ENCODE assay signal across 8 cellular contexts in genomic region chr12:53452159-53453077, GRCh38. TPM values are rescaled to one million over a fixed set of nuclear protein-coding genes. Genes with fewer than 3 reads are reported as not detected.
A peak's percentile ranks its signal among the peaks of the same experiment; 100 is the strongest.
DNase-seq lines count a peak whose midpoint lies in the region; ATAC-seq, FAIRE-seq and TF ChIP-seq lines count a peak whose summit lies in the region.

No MANE protein-coding gene starts in this region.

- H3K9me2 ChIP-seq in Loucy (replicated peaks; ENCODE audit: low read depth, low read length) = no peaks in the 10 kb centered on the region
- H3K9me2 ChIP-seq in SU-DHL-6 (replicated peaks; ENCODE audit: insufficient read depth, low read length) = no peaks in the 10 kb centered on the region

- ATAC-seq in activated naive CD8-positive, alpha-beta T cell treated with anti-CD3 and anti-CD28 coated beads, Interleukin-2, amount 10 ng/mL, durations not matched to agents 7 days and 5 days (ENCODE audit: low read depth) = peak; percentile 12
- ATAC-seq in Right ventricle myocardium inferior = peak; percentile 81

- H3K9ac ChIP-seq in Loucy (ENCODE audit: low read depth, low read length, poor library complexity, severe bottlenecking) (peak overlapping the region; percentile 98), SU-DHL-6 (ENCODE audit: low read length) (peak overlapping the region; percentile 99)

- DNase-seq in GM18507 (ENCODE audit: extremely low spot score, insufficient read length, low read depth) (peak; percentile 55), Right ventricle myocardium inferior (ENCODE audit: missing footprints) (peak; percentile 94), osteocyte (ENCODE audit: extremely low spot score, unreplicated experiment) (peak; percentile 95), testis (peak; percentile 90)
- DNase-seq in activated naive CD8-positive, alpha-beta T cell treated with anti-CD3 and anti-CD28 coated beads, Interleukin-2, amount 10 ng/mL, durations not matched to agents 7 days and 5 days = peak; percentile 86

- no peaks in the 10 kb centered on the region for H3K27me3 ChIP-seq in Loucy (ENCODE audit: insufficient read depth, low read length, poor library complexity, severe bottlenecking)
- no peaks in the 10 kb centered on the region for H3K27me3 ChIP-seq in SU-DHL-6 (ENCODE audit: low read length)
- H3K27me3 ChIP-seq in testis = no peaks in the 10 kb centered on the region

- H3K4me1 ChIP-seq in Loucy (ENCODE audit: insufficient read depth, low read length, poor library complexity, severe bottlenecking) (peaks cover 48% of the 10 kb centered on the region), testis (peaks cover 19% of the 10 kb centered on the region)

- H3K4me3 ChIP-seq in Loucy (ENCODE audit: low read length, poor library complexity, severe bottlenecking) (peak overlapping the region; percentile 97), SU-DHL-6 (ENCODE audit: insufficient read depth, low read length, poor library complexity, severe bottlenecking) (peak overlapping the region; percentile 99), testis (peak overlapping the region; percentile 91 to 95)

- POLR2A ChIA-PET in activated naive CD8-positive, alpha-beta T cell treated with anti-CD3 and anti-CD28 coated beads, Interleukin-2, amount 10 ng/mL, durations not matched to agents 7 days and 5 days (lab: Charles Lee) = interaction anchor here (0.7 to 1.2 kb wide), 6 partner anchors 9 to 500 kb away, joined by 3 to 4 read pairs (median 4); partner anchors contain the start of genes ESPL1 and TARBP2

- H2AFZ ChIP-seq in Loucy (ENCODE audit: low read length) (no peak overlapping the region), SU-DHL-6 (ENCODE audit: low read depth, low read length, severe bottlenecking) (no peak overlapping the region)

- peaks cover 37% of the 10 kb centered on the region for H3K36me3 Mint-ChIP-seq in activated naive CD8-positive, alpha-beta T cell treated with anti-CD3 and anti-CD28 coated beads, Interleukin-2, amount 10 ng/mL, durations not matched to agents 7 days and 5 days
- peaks cover 31% of the 10 kb centered on the region for H3K36me3 Mint-ChIP-seq in osteocyte (ENCODE audit: unreplicated experiment)

- peaks cover 26% of the 10 kb centered on the region for H3K4me1 Mint-ChIP-seq in activated naive CD8-positive, alpha-beta T cell treated with anti-CD3 and anti-CD28 coated beads, Interleukin-2, amount 10 ng/mL, durations not matched to agents 7 days and 5 days
- H3K4me1 Mint-ChIP-seq in osteocyte (ENCODE audit: unreplicated experiment) = peaks cover 22% of the 10 kb centered on the region

- H3K9me3 ChIP-seq in Loucy (ENCODE audit: insufficient read depth, low read depth, low read length) (no peaks in the 10 kb centered on the region), SU-DHL-6 (ENCODE audit: insufficient read depth, low read length) (no peaks in the 10 kb centered on the region), testis (no peaks in the 10 kb centered on the region)

- H3K27ac Mint-ChIP-seq in activated naive CD8-positive, alpha-beta T cell treated with anti-CD3 and anti-CD28 coated beads, Interleukin-2, amount 10 ng/mL, durations not matched to agents 7 days and 5 days = peak overlapping the region; percentile 100
- peak overlapping the region; percentile 100 for H3K27ac Mint-ChIP-seq in osteocyte (ENCODE audit: unreplicated experiment)

- WGBS in testis, 2 donors = 0 to 1% methylated on average over 38 to 39 of the region's 82 CpGs

- H4K20me1 ChIP-seq in Loucy (ENCODE audit: insufficient read depth, low read length, poor library complexity, severe bottlenecking) (peaks cover 48% of the 10 kb centered on the region), SU-DHL-6 (ENCODE audit: low read depth, low read length) (peaks cover 29% of the 10 kb centered on the region)

- FAIRE-seq in GM18507 (lab: Jason Lieb, UNC) = no peak

- peaks cover 53% of the 10 kb centered on the region for H3K79me2 ChIP-seq in Loucy (ENCODE audit: insufficient read depth, low read length)
- peaks cover 50% of the 10 kb centered on the region for H3K79me2 ChIP-seq in SU-DHL-6 (ENCODE audit: insufficient read depth, low read length)

- H3K27me3 Mint-ChIP-seq in activated naive CD8-positive, alpha-beta T cell treated with anti-CD3 and anti-CD28 coated beads, Interleukin-2, amount 10 ng/mL, durations not matched to agents 7 days and 5 days = no peaks in the 10 kb centered on the region
- H3K27me3 Mint-ChIP-seq in osteocyte (ENCODE audit: unreplicated experiment) = no peaks in the 10 kb centered on the region

- intact Hi-C loops in Right ventricle myocardium inferior (cut with DNase I) = loop anchor here (5.0 kb wide), 1 partner anchor 50 kb away; the partner anchor contains the start of gene TARBP2
- intact Hi-C loops in testis (cut with DNase I; ENCODE audit: low total_unique reads) = loop anchor here (10.0 kb wide), 1 partner anchor 52 kb away; the partner anchor contains the start of genes NPFF and TARBP2

- H3K36me3 ChIP-seq in Loucy (ENCODE audit: insufficient read depth, low read length) (peaks cover 36% of the 10 kb centered on the region), SU-DHL-6 (ENCODE audit: low read length) (peaks cover 42% of the 10 kb centered on the region), testis (ENCODE audit: low read depth, missing control alignments) (no peaks in the 10 kb centered on the region)

- no peak for TF ChIP-seq POLR2A in testis (IDR thresholded peaks at IDR 0.05)

- H3K27ac ChIP-seq in 22Rv1 (peak overlapping the region; percentile 84), SU-DHL-6 (ENCODE audit: low read depth, low read length) (peak overlapping the region; percentile 92), testis (peak overlapping the region; percentile 99)

- H3K4me3 Mint-ChIP-seq in activated naive CD8-positive, alpha-beta T cell treated with anti-CD3 and anti-CD28 coated beads, Interleukin-2, amount 10 ng/mL, durations not matched to agents 7 days and 5 days = peak overlapping the region; percentile 97
- H3K4me3 Mint-ChIP-seq in osteocyte (ENCODE audit: unreplicated experiment) = peak overlapping the region; percentile 98

- TF ChIP-seq CTCF in 22Rv1 (IDR thresholded peaks at IDR 0.05) (peak; percentile 86), Loucy (conservative IDR thresholded peaks at IDR 0.05; ENCODE audit: low read length) (peak; percentile 58), SU-DHL-6 (IDR thresholded peaks at IDR 0.05; ENCODE audit: insufficient read depth, low read length, poor library complexity, severe bottlenecking) (peak; percentile 80), osteocyte (IDR thresholded peaks at IDR 0.05) (peak; percentile 53), testis (IDR thresholded peaks at IDR 0.05) (peak in 1 of 3 experiments; percentile 45)

- no peaks in the 10 kb centered on the region for H3K9me3 Mint-ChIP-seq in activated naive CD8-positive, alpha-beta T cell treated with anti-CD3 and anti-CD28 coated beads, Interleukin-2, amount 10 ng/mL, durations not matched to agents 7 days and 5 days
- no peaks in the 10 kb centered on the region for H3K9me3 Mint-ChIP-seq in osteocyte (ENCODE audit: unreplicated experiment)

- H3F3A ChIP-seq in Loucy (ENCODE audit: low read depth) = 0 out of 2 replicates have a peak, but pooled peaks cover 5% of the 10 kb centered on the region
- H3F3A ChIP-seq in SU-DHL-6 (ENCODE audit: insufficient read depth) = peaks cover 36% of the 10 kb centered on the region

- H3K4me2 ChIP-seq in Loucy (ENCODE audit: low read depth, low read length, poor library complexity, severe bottlenecking) = peak overlapping the region; percentile 87
- H3K4me2 ChIP-seq in SU-DHL-6 (ENCODE audit: low read depth, low read length, poor library complexity, severe bottlenecking) = peak overlapping the region; percentile 97

RNA-seq across cellular contexts. Expression of gene PCBP2, which starts 0.5 kb away (rescaled TPM):
- 100 to 1,000 TPM; 824 to 837 TPM for total RNA-seq in activated naive CD8-positive, alpha-beta T cell treated with anti-CD3 and anti-CD28 coated beads, Interleukin-2, amount 10 ng/mL, durations not matched to agents 7 days and 5 days
- total RNA-seq in Right ventricle myocardium inferior = 494 TPM
- total RNA-seq in osteocyte = 984 and 1,015 TPM in 2 replicates
- total RNA-seq in testis = 100 to 1,000 TPM; 553 to 632 TPM
- polyA plus RNA-seq in testis (ENCODE audit: insufficient read depth, low read depth, low replicate concordance) = 1,065 TPM

RNA-seq across cellular contexts. Expression of gene PRR13, which starts 10.9 kb away (rescaled TPM):
- total RNA-seq in activated naive CD8-positive, alpha-beta T cell treated with anti-CD3 and anti-CD28 coated beads, Interleukin-2, amount 10 ng/mL, durations not matched to agents 7 days and 5 days = 100 to 1,000 TPM; 218 to 231 TPM
- total RNA-seq in Right ventricle myocardium inferior (59.4 TPM), osteocyte (102 and 105 TPM in 2 replicates), testis (10 to 100 TPM; 43.4 to 48.5 TPM)
- 120 TPM for polyA plus RNA-seq in testis (ENCODE audit: insufficient read depth, low read depth, low replicate concordance)

RNA-seq across cellular contexts. Expression of gene AMHR2, which starts 28.8 kb away (rescaled TPM):
- not detected for total RNA-seq in activated naive CD8-positive, alpha-beta T cell treated with anti-CD3 and anti-CD28 coated beads, Interleukin-2, amount 10 ng/mL, durations not matched to agents 7 days and 5 days
- not detected for total RNA-seq in Right ventricle myocardium inferior
- total RNA-seq in osteocyte = not detected in 2 replicates
- total RNA-seq in testis = 10 to 100 TPM; 39.0 to 42.1 TPM
- 33.9 TPM for polyA plus RNA-seq in testis (ENCODE audit: insufficient read depth, low read depth, low replicate concordance)

RNA-seq across cellular contexts. Expression of gene MAP3K12, which starts 46.8 kb away (rescaled TPM):
- total RNA-seq in activated naive CD8-positive, alpha-beta T cell treated with anti-CD3 and anti-CD28 coated beads, Interleukin-2, amount 10 ng/mL, durations not matched to agents 7 days and 5 days = 10 to 100 TPM; 24.6 to 30.0 TPM
- 5.6 TPM for total RNA-seq in Right ventricle myocardium inferior
- total RNA-seq in osteocyte = 47.7 and 51.8 TPM in 2 replicates
- total RNA-seq in testis = 10 to 100 TPM; 52.2 to 56.7 TPM
- polyA plus RNA-seq in testis (ENCODE audit: insufficient read depth, low read depth, low replicate concordance) = 28.5 TPM

RNA-seq across cellular contexts. Expression of gene TARBP2, which starts 48.7 kb away (rescaled TPM):
- total RNA-seq in activated naive CD8-positive, alpha-beta T cell treated with anti-CD3 and anti-CD28 coated beads, Interleukin-2, amount 10 ng/mL, durations not matched to agents 7 days and 5 days = 10 to 100 TPM; 32.3 to 34.9 TPM
- total RNA-seq in Right ventricle myocardium inferior (10.9 TPM), osteocyte (33.9 and 38.8 TPM in 2 replicates), testis (10 to 100 TPM; 67.6 to 73.1 TPM)
- 37.8 TPM for polyA plus RNA-seq in testis (ENCODE audit: insufficient read depth, low read depth, low replicate concordance)

Comparison
In these comparisons a context has a peak if more than half of its experiments do, and no peak if none do; other contexts are left out.
1. Peak in every context shown above with its lines: DNase-seq, ATAC-seq, H3K4me3 ChIP-seq and H3K27ac ChIP-seq.
2. RNA of gene AMHR2, which starts 28.8 kb away (total RNA-seq): 39.0 to 42.1 TPM in testis; not detected in activated naive CD8-positive, alpha-beta T cell treated with anti-CD3 and anti-CD28 coated beads, Interleukin-2, amount 10 ng/mL, durations not matched to agents 7 days and 5 days, not detected in Right ventricle myocardium inferior (single experiment) and not detected in osteocyte; every median in the first group is over 10 times any median in the second.